2 cellular contexts compared by ENCODE assay signal in genomic region chr17:79849953-79850352, GRCh38.
A peak's percentile ranks its signal among the peaks of the same experiment; 100 is the strongest.
TF ChIP-seq lines count a peak whose summit lies in the region.

No MANE protein-coding gene starts in this region.

TF ChIP-seq in A549, 52 proteins besides CTCF, POLR2A, EP300 and RAD21 (continued from another document):
- TF ChIP-seq MAFK (IDR thresholded peaks at IDR 0.05; ENCODE audit: partially characterized antibody) (no peak), HDAC2 (IDR thresholded peaks at IDR 0.05) (no peak), MAZ (IDR thresholded peaks at IDR 0.05; ENCODE audit: borderline replicate concordance, low read depth, low read length) (no peak), NPAS2 (CRISPR knock-in tag; IDR thresholded peaks at IDR 0.05; ENCODE audit: borderline replicate concordance) (no peak), FOSL2 (IDR thresholded peaks at IDR 0.05) (no peak), FOSL2 (CRISPR knock-in tag; IDR thresholded peaks at IDR 0.05) (no peak), TP53 (CRISPR knock-in tag; IDR thresholded peaks at IDR 0.05) (no peak), JUN (IDR thresholded peaks at IDR 0.05) (no peak), MYC (IDR thresholded peaks at IDR 0.05; ENCODE audit: borderline replicate concordance, low read length) (no peak), REST (IDR thresholded peaks at IDR 0.05) (no peak), SMC3 (IDR thresholded peaks at IDR 0.05) (no peak), HOXA7 (CRISPR knock-in tag; IDR thresholded peaks at IDR 0.05) (no peak), TFCP2L1 (CRISPR knock-in tag; IDR thresholded peaks at IDR 0.05) (no peak), RCOR1 (IDR thresholded peaks at IDR 0.05; ENCODE audit: low read depth, low read length) (no peak)

TF ChIP-seq in HEK293, 187 proteins besides CTCF, POLR2A, EP300 and RAD21 (continued from another document):
- TF ChIP-seq ZNF660 (tag by site-specific recombination; IDR thresholded peaks at IDR 0.05) (no peak), PATZ1 (tag by site-specific recombination; IDR thresholded peaks at IDR 0.05) (no peak), ZBTB20 (tag by site-specific recombination; IDR thresholded peaks at IDR 0.05) (0 out of 2 replicates have a peak, but pooled peaks have one; percentile 4), ZNF664 (tag by site-specific recombination; IDR thresholded peaks at IDR 0.05) (no peak), ZNF16 (tag by site-specific recombination; IDR thresholded peaks at IDR 0.05; ENCODE audit: low read depth) (no peak)
